14 cellular contexts compared by ENCODE assay signal in genomic region chr13:112891477-112892401, GRCh38.
DNase-seq lines count a peak whose midpoint lies in the region; ATAC-seq and TF ChIP-seq lines count a peak whose summit lies in the region.
"Had no signal": no experiment of that assay in that cellular context is flagged by ENCODE, and none has a peak within 500 bp of the region (broad histone marks: within the 10 kb centered on the region; RNA-seq: fewer than 3 reads in every experiment).

No MANE protein-coding gene starts in this region.

- ATAC-seq in left ventricle myocardium superior (no peak), RWPE2 (ENCODE audit: low read depth) (no peak), GM18870 (IDR thresholded peaks at IDR 0.05; ENCODE audit: unreplicated experiment) (no peak)
- ATAC-seq: gastrocnemius medialis had no signal

- no peaks in the 10 kb centered on the region for H3K36me3 ChIP-seq in RWPE2 (ENCODE audit: low read depth)
- H3K36me3 ChIP-seq: gastrocnemius medialis, prostate gland had no signal

- DNase-seq in left ventricle myocardium superior (peak; percentile 25), cardiac septum (ENCODE audit: low spot score) (no peak), RWPE2 (ENCODE audit: low spot score) (peak; percentile 63), left kidney (ENCODE audit: low read depth, low spot score) (peak; percentile 80), Ammon's horn (ENCODE audit: low spot score) (no peak), HCEC 1CT (no peak), foreskin fibroblast (no peak)
- DNase-seq: ACHN; activated T-cell treated with anti-CD3 and anti-CD28 coated beads for 4 hours; gastrocnemius medialis; NK-92 treated with Interleukin-12 subunit alpha and Interleukin-12 subunit beta, amount 100 ng/mL, for 24 hours; SK-N-SH had no signal

- peaks cover 31% of the 10 kb centered on the region for H3K27me3 ChIP-seq in RWPE2 (ENCODE audit: insufficient read depth, poor library complexity, severe bottlenecking)

- TF ChIP-seq CTCF in RWPE2 (IDR thresholded peaks at IDR 0.05; ENCODE audit: poor library complexity, severe bottlenecking): no peak
- no peak for TF ChIP-seq CTCF in foreskin fibroblast (IDR thresholded peaks at IDR 0.05; ENCODE audit: low read depth, low read length)

- intact Hi-C loops in left ventricle myocardium superior (cut with micrococcal nuclease) (no loop called here), cardiac septum (cut with DNase I) (no loop called here)

- no peaks in the 10 kb centered on the region for H3K9me3 ChIP-seq in RWPE2 (ENCODE audit: severe bottlenecking)
- H3K9me3 ChIP-seq: gastrocnemius medialis, prostate gland, SK-N-SH had no signal

- H3K4me3 ChIP-seq in RWPE2 (ENCODE audit: severe bottlenecking): no peak overlapping the region
- no peak overlapping the region for H3K4me3 ChIP-seq in foreskin fibroblast (ENCODE audit: low read depth in 1 of 2, low read length in 2 of 2)
- H3K4me3 ChIP-seq: gastrocnemius medialis, prostate gland had no signal

- no peak overlapping the region for H3K27ac ChIP-seq in RWPE2 (ENCODE audit: poor library complexity, severe bottlenecking)
- H3K27ac ChIP-seq: gastrocnemius medialis, prostate gland had no signal

- H3K4me1 ChIP-seq in RWPE2 (ENCODE audit: insufficient read depth, poor library complexity, severe bottlenecking): no peaks in the 10 kb centered on the region

Comparison
In these comparisons a context has a peak if more than half of its experiments do, and no peak if none do; other contexts are left out.
1. DNase-seq: peak in left ventricle myocardium superior (single experiment), RWPE2 (single experiment) and left kidney (single experiment); none in cardiac septum (single experiment), Ammon's horn (single experiment), HCEC 1CT (single experiment) and foreskin fibroblast (0 of 2).